ENCODE assay signal across 8 cellular contexts in the genomic region with DNA sequence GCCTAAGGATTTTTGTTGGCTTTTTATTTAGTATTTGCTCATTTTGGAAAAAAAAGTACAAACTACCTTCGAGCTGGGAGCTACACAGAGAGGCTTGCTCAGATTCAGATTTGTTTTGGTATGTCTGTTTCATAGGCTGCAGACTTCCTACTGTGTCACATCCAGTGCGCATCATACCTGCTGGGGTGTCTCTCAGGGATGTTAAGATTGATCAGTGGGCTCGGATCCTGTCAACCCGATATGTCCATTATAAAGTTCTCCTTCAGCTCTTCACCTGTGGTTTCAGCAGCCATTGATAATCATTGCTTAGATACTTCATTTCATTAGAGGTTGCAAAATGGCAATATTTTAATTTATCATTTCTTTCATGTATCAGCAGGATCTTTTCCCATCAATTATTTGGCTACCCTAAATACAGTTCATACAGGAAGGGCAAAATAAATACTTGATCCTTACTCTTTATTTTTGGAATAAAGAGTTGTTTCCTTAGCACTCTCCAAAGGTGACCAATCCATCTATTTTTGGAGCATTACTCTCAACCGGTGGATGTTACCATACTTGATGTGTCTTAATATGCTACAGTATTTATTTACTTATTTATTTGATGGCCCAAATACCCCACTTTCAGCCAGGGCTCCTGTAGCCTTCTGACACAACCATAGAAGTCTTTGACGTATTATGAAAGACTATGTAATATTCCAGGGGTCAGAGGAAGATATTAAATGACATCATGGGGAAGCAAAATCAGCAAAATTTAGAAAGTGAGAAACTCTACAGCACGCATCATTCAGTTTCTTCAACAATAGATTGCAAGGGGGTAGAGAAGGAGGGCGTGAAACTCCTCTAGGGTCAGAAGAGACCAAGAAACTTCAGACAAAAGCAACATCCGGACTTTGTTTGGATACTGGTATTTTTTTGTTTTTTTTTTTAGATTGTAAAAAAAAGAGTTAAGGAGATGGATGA. TPM values are rescaled to one million over a fixed set of nuclear protein-coding genes. Genes with fewer than 3 reads are reported as not detected.
DNase-seq lines count a peak whose midpoint lies in the region; FAIRE-seq and TF ChIP-seq lines count a peak whose summit lies in the region.

No MANE protein-coding gene starts in this region.

- H3K4me1 ChIP-seq in KMS-11 (ENCODE audit: low read depth, poor library complexity, severe bottlenecking) (peaks cover 8% of the 10 kb centered on the region), neutrophil (ENCODE audit: control insufficient read depth in 1 of 2, insufficient read depth in 1 of 2, low read depth in 1 of 2, low read length in 1 of 2) (peaks cover 14 to 20% of the 10 kb centered on the region in 2 experiments)

- H3K9ac ChIP-seq in KMS-11: peak overlapping the region; percentile 73

- peak; percentile 60 for FAIRE-seq in G401.6 (lab: Jason Lieb, UNC)

- H3K4me2 ChIP-seq in KMS-11: peak overlapping the region; percentile 46

- no peaks in the 10 kb centered on the region for H4K20me1 ChIP-seq in KMS-11 (ENCODE audit: insufficient read depth)

- H3K36me3 ChIP-seq in KMS-11 (ENCODE audit: insufficient read depth): no peaks in the 10 kb centered on the region
- H3K36me3 ChIP-seq in neutrophil: no peaks in the 10 kb centered on the region

- no peaks in the 10 kb centered on the region for H3K9me3 ChIP-seq in neutrophil

- peak overlapping the region; percentile 66 for H2AFZ ChIP-seq in KMS-11 (ENCODE audit: low read depth)

- H3K27me3 ChIP-seq in KMS-11 (ENCODE audit: insufficient read depth, low read depth) (no peaks in the 10 kb centered on the region), neutrophil (peaks cover 18% of the 10 kb centered on the region)

- H3K79me2 ChIP-seq in KMS-11 (ENCODE audit: insufficient read depth, low read depth): no peaks in the 10 kb centered on the region

- peak overlapping the region; percentile 90 for H3K4me3 ChIP-seq in KMS-11 (IDR thresholded peaks at IDR 0.05; ENCODE audit: insufficient read depth, low read depth, low read length)
- H3K4me3 ChIP-seq in choroid plexus epithelial cell (ENCODE audit: low read depth, low read length): peak overlapping the region; percentile 62
- H3K4me3 ChIP-seq in neutrophil (ENCODE audit: low read depth in 1 of 2, low read length in 1 of 2): peak overlapping the region; percentile 42 to 56

- TF ChIP-seq CTCF in KMS-11 (conservative IDR thresholded peaks at IDR 0.05; ENCODE audit: low read depth, low read length) (no peak), choroid plexus epithelial cell (conservative IDR thresholded peaks at IDR 0.05; ENCODE audit: low read depth, low read length) (no peak), neutrophil (IDR thresholded peaks at IDR 0.05) (no peak)

- H3K27ac ChIP-seq in KMS-11 (no peak overlapping the region; the same call in 1 of the 2 replicates), neutrophil (no peak overlapping the region)

- DNase-seq in choroid plexus epithelial cell (ENCODE audit: low read depth) (no peak), H4 (ENCODE audit: low spot score) (no peak), NCI-H510A treated with DMSO at 0.1 percent for 48 hours (lab: John Stamatoyannopoulos, UW) (no peak), NCI-H345 (lab: John Stamatoyannopoulos, UW) (no peak)
- DNase-seq in activated CD4-positive, alpha-beta T cell treated with anti-CD3 and anti-CD28 coated beads, Interleukin-2, amount 50 U/mL, for 48 hours: no peak

RNA-seq across cellular contexts. Expression of a gene that starts 55.3 kb away (rescaled TPM):
- 255 and 288 TPM in 2 replicates for total RNA-seq in H4 (2014; rRNA removed; shearing (Covaris generic))
